Comparison of ENCODE assay signal across 1 cellular context in the genomic region with DNA sequence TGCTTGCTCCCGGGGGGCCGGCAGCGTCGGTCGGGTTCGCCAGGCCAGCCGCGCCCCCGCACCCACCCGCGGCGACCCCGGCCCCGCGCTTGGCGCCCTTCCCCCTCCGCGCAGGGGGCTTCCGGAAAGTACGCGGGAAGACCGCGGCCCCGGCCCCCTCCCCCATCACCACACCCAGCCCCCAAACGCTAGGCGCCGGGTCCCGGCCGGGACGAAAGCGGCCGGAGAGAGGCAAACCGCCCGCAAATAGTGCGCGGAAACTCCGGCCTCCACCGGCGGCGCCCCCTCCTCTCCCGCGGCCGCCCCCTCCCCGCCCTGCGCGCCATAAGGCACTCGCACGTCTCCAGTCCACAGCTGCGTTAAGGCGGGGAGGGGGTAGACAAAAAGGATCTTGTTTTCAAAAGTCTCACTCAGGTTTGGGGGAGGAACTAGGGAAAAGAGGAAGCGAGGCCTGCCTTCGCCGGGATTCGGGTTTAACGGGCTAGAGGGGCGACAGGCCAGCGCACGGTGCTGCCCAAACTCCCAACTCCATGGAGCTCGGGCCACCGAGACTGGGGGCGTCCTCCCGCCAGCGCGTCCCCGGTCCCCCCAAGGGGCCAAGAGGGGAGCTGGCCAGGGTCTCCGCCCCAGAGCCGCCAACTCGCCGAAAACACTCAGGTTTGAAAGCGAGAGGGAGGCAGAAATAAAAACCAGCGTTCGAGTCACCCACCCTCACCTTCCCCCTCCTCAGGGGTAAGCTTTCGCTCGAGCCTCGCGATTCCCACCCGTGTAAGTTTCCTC.
TF ChIP-seq lines count a peak whose summit lies in the region.

No MANE protein-coding gene starts in this region.

TF ChIP-seq in K562, 482 proteins besides CTCF, POLR2A, EP300 and RAD21 (continued from another document and continues in another):
- TF ChIP-seq HNRNPK (IDR thresholded peaks at IDR 0.05; ENCODE audit: low read depth, low read length, poor library complexity, severe bottlenecking), result peak; percentile 71
- TF ChIP-seq ETS2 (tag; IDR thresholded peaks at IDR 0.05; ENCODE audit: borderline replicate concordance, poor library complexity, severe bottlenecking), result no peak
- TF ChIP-seq NCOA4 (IDR thresholded peaks at IDR 0.05; ENCODE audit: partially characterized antibody), result no peak
- no peak for TF ChIP-seq ZNF212 (CRISPR knock-in tag; IDR thresholded peaks at IDR 0.05)
- no peak for TF ChIP-seq ZNF174 (CRISPR knock-in tag; IDR thresholded peaks at IDR 0.05)
- TF ChIP-seq ILK (tag; IDR thresholded peaks at IDR 0.05; ENCODE audit: borderline replicate concordance, low read depth), result no peak
- no peak for TF ChIP-seq C11orf30 (IDR thresholded peaks at IDR 0.05; ENCODE audit: low read depth)
- no peak for TF ChIP-seq KLF6 (CRISPR knock-in tag; IDR thresholded peaks at IDR 0.05; ENCODE audit: borderline replicate concordance)
- TF ChIP-seq ZFP30 (CRISPR knock-in tag; IDR thresholded peaks at IDR 0.05; ENCODE audit: borderline replicate concordance), result no peak
- no peak for TF ChIP-seq ZNF436 (CRISPR knock-in tag; IDR thresholded peaks at IDR 0.05)
- TF ChIP-seq ZBTB17 (CRISPR knock-in tag; IDR thresholded peaks at IDR 0.05), result no peak
- no peak for TF ChIP-seq NCOA1 (IDR thresholded peaks at IDR 0.05; ENCODE audit: low read depth)
- TF ChIP-seq YBX1 (IDR thresholded peaks at IDR 0.05), result no peak
- TF ChIP-seq GATA2 (CRISPR knock-in tag; IDR thresholded peaks at IDR 0.05), result no peak
- no peak for TF ChIP-seq NFE2L1 (tag; IDR thresholded peaks at IDR 0.05; ENCODE audit: borderline replicate concordance, low read depth)
- TF ChIP-seq PRPF4 (IDR thresholded peaks at IDR 0.05; ENCODE audit: insufficient read depth, low read depth, low read length, poor library complexity, severe bottlenecking), result no peak
- TF ChIP-seq CBFA2T2 (conservative IDR thresholded peaks at IDR 0.05), result no peak
- TF ChIP-seq, protein P1, sequence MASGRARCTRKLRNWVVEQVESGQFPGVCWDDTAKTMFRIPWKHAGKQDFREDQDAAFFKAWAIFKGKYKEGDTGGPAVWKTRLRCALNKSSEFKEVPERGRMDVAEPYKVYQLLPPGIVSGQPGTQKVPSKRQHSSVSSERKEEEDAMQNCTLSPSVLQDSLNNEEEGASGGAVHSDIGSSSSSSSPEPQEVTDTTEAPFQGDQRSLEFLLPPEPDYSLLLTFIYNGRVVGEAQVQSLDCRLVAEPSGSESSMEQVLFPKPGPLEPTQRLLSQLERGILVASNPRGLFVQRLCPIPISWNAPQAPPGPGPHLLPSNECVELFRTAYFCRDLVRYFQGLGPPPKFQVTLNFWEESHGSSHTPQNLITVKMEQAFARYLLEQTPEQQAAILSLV (tag; IDR thresholded peaks at IDR 0.05), result no peak
- TF ChIP-seq, protein P2, sequence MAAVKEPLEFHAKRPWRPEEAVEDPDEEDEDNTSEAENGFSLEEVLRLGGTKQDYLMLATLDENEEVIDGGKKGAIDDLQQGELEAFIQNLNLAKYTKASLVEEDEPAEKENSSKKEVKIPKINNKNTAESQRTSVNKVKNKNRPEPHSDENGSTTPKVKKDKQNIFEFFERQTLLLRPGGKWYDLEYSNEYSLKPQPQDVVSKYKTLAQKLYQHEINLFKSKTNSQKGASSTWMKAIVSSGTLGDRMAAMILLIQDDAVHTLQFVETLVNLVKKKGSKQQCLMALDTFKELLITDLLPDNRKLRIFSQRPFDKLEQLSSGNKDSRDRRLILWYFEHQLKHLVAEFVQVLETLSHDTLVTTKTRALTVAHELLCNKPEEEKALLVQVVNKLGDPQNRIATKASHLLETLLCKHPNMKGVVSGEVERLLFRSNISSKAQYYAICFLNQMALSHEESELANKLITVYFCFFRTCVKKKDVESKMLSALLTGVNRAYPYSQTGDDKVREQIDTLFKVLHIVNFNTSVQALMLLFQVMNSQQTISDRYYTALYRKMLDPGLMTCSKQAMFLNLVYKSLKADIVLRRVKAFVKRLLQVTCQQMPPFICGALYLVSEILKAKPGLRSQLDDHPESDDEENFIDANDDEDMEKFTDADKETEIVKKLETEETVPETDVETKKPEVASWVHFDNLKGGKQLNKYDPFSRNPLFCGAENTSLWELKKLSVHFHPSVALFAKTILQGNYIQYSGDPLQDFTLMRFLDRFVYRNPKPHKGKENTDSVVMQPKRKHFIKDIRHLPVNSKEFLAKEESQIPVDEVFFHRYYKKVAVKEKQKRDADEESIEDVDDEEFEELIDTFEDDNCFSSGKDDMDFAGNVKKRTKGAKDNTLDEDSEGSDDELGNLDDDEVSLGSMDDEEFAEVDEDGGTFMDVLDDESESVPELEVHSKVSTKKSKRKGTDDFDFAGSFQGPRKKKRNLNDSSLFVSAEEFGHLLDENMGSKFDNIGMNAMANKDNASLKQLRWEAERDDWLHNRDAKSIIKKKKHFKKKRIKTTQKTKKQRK (IDR thresholded peaks at IDR 0.05; ENCODE audit: borderline replicate concordance, low read depth, low read length), result no peak
- TF ChIP-seq CHD1 (IDR thresholded peaks at IDR 0.05; ENCODE audit: low read length), result peak; percentile 84
- no peak for TF ChIP-seq HOXB6 (CRISPR knock-in tag; IDR thresholded peaks at IDR 0.05; ENCODE audit: borderline replicate concordance)
- 0 out of 2 replicates have a peak, but pooled peaks have one; percentile 23 for TF ChIP-seq SRSF1 (IDR thresholded peaks at IDR 0.05; ENCODE audit: low read depth, low read length)
- TF ChIP-seq, protein P3, sequence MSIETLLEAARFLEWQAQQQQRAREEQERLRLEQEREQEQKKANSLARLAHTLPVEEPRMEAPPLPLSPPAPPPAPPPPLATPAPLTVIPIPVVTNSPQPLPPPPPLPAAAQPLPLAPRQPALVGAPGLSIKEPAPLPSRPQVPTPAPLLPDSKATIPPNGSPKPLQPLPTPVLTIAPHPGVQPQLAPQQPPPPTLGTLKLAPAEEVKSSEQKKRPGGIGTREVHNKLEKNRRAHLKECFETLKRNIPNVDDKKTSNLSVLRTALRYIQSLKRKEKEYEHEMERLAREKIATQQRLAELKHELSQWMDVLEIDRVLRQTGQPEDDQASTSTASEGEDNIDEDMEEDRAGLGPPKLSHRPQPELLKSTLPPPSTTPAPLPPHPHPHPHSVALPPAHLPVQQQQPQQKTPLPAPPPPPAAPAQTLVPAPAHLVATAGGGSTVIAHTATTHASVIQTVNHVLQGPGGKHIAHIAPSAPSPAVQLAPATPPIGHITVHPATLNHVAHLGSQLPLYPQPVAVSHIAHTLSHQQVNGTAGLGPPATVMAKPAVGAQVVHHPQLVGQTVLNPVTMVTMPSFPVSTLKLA (conservative IDR thresholded peaks at IDR 0.05), result no peak; a peak in 1 of 4 replicates
- no peak for TF ChIP-seq NFIC (IDR thresholded peaks at IDR 0.05)
- TF ChIP-seq FOXK1 (CRISPR knock-in tag; IDR thresholded peaks at IDR 0.05; ENCODE audit: borderline replicate concordance), result no peak
- peak; percentile 82 for TF ChIP-seq ZNF444 (CRISPR knock-in tag; IDR thresholded peaks at IDR 0.05)
- no peak for TF ChIP-seq U2AF2 (optimal IDR thresholded peaks at IDR 0.05; ENCODE audit: low read depth, low read length)
- TF ChIP-seq XRCC5 (IDR thresholded peaks at IDR 0.05; ENCODE audit: low read depth, low read length), result no peak
- TF ChIP-seq ILF3 (IDR thresholded peaks at IDR 0.05; ENCODE audit: borderline replicate concordance), result no peak
- TF ChIP-seq, protein P4, sequence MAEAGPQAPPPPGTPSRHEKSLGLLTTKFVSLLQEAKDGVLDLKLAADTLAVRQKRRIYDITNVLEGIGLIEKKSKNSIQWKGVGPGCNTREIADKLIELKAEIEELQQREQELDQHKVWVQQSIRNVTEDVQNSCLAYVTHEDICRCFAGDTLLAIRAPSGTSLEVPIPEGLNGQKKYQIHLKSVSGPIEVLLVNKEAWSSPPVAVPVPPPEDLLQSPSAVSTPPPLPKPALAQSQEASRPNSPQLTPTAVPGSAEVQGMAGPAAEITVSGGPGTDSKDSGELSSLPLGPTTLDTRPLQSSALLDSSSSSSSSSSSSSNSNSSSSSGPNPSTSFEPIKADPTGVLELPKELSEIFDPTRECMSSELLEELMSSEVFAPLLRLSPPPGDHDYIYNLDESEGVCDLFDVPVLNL (CRISPR knock-in tag; IDR thresholded peaks at IDR 0.05; ENCODE audit: low read depth), result peak; percentile 53; the same call in 1 of the 2 replicates
- no peak for TF ChIP-seq ZNF384 (IDR thresholded peaks at IDR 0.05; ENCODE audit: low read depth, low read length)
- TF ChIP-seq, protein P5, sequence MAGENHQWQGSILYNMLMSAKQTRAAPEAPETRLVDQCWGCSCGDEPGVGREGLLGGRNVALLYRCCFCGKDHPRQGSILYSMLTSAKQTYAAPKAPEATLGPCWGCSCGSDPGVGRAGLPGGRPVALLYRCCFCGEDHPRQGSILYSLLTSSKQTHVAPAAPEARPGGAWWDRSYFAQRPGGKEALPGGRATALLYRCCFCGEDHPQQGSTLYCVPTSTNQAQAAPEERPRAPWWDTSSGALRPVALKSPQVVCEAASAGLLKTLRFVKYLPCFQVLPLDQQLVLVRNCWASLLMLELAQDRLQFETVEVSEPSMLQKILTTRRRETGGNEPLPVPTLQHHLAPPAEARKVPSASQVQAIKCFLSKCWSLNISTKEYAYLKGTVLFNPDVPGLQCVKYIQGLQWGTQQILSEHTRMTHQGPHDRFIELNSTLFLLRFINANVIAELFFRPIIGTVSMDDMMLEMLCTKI (IDR thresholded peaks at IDR 0.05; ENCODE audit: partially characterized antibody), result no peak
- TF ChIP-seq, protein P6, sequence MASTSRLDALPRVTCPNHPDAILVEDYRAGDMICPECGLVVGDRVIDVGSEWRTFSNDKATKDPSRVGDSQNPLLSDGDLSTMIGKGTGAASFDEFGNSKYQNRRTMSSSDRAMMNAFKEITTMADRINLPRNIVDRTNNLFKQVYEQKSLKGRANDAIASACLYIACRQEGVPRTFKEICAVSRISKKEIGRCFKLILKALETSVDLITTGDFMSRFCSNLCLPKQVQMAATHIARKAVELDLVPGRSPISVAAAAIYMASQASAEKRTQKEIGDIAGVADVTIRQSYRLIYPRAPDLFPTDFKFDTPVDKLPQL (IDR thresholded peaks at IDR 0.05; ENCODE audit: extremely low read depth, insufficient read length), result no peak
- peak; percentile 90 for TF ChIP-seq RBFOX2 (IDR thresholded peaks at IDR 0.05; ENCODE audit: low read depth, low read length)
- TF ChIP-seq SAP30 (IDR thresholded peaks at IDR 0.05; ENCODE audit: borderline replicate concordance, insufficient read depth, low read depth, low read length, poor library complexity, severe bottlenecking), result no peak
- no peak for TF ChIP-seq ZNF830 (CRISPR knock-in tag; IDR thresholded peaks at IDR 0.05)
- no peak for TF ChIP-seq EZH2 (IDR thresholded peaks at IDR 0.05; ENCODE audit: borderline replicate concordance, low read depth, low read length)
- no peak for TF ChIP-seq ZNF197 (CRISPR knock-in tag; IDR thresholded peaks at IDR 0.05; ENCODE audit: low read depth)
- TF ChIP-seq RBM14 (IDR thresholded peaks at IDR 0.05; ENCODE audit: borderline replicate concordance, insufficient read depth, low read depth, low read length), result no peak
- TF ChIP-seq, protein P7, sequence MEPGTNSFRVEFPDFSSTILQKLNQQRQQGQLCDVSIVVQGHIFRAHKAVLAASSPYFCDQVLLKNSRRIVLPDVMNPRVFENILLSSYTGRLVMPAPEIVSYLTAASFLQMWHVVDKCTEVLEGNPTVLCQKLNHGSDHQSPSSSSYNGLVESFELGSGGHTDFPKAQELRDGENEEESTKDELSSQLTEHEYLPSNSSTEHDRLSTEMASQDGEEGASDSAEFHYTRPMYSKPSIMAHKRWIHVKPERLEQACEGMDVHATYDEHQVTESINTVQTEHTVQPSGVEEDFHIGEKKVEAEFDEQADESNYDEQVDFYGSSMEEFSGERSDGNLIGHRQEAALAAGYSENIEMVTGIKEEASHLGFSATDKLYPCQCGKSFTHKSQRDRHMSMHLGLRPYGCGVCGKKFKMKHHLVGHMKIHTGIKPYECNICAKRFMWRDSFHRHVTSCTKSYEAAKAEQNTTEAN (CRISPR knock-in tag; IDR thresholded peaks at IDR 0.05), result no peak
- no peak for TF ChIP-seq ARID2 (IDR thresholded peaks at IDR 0.05)
- TF ChIP-seq, protein P8, sequence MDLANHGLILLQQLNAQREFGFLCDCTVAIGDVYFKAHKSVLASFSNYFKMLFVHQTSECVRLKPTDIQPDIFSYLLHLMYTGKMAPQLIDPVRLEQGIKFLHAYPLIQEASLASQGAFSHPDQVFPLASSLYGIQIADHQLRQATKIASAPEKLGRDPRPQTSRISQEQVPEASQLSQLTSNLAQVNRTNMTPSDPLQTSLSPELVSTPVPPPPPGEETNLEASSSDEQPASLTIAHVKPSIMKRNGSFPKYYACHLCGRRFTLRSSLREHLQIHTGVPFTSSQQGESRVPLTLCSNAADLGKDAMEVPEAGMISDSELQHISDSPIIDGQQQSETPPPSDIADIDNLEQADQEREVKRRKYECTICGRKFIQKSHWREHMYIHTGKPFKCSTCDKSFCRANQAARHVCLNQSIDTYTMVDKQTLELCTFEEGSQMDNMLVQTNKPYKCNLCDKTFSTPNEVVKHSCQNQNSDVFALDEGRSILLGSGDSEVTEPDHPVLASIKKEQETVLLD (IDR thresholded peaks at IDR 0.05), result no peak
- TF ChIP-seq FOSL1 (tag; conservative IDR thresholded peaks at IDR 0.05), result no peak
- TF ChIP-seq GATAD2A (IDR thresholded peaks at IDR 0.05), result peak; percentile 27; the same call in 1 of the 2 replicates
- TF ChIP-seq, protein P9, sequence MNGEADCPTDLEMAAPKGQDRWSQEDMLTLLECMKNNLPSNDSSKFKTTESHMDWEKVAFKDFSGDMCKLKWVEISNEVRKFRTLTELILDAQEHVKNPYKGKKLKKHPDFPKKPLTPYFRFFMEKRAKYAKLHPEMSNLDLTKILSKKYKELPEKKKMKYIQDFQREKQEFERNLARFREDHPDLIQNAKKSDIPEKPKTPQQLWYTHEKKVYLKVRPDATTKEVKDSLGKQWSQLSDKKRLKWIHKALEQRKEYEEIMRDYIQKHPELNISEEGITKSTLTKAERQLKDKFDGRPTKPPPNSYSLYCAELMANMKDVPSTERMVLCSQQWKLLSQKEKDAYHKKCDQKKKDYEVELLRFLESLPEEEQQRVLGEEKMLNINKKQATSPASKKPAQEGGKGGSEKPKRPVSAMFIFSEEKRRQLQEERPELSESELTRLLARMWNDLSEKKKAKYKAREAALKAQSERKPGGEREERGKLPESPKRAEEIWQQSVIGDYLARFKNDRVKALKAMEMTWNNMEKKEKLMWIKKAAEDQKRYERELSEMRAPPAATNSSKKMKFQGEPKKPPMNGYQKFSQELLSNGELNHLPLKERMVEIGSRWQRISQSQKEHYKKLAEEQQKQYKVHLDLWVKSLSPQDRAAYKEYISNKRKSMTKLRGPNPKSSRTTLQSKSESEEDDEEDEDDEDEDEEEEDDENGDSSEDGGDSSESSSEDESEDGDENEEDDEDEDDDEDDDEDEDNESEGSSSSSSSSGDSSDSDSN (IDR thresholded peaks at IDR 0.05; ENCODE audit: borderline replicate concordance in 1 of 2, low read depth in 2 of 2, low read length in 2 of 2), result peak; percentile 54 to 69; a peak in 2 of 4 replicates
- TF ChIP-seq PCBP1 (IDR thresholded peaks at IDR 0.05; ENCODE audit: low read depth, low read length, poor library complexity, severe bottlenecking), result no peak
- TF ChIP-seq ELF2 (CRISPR knock-in tag; IDR thresholded peaks at IDR 0.05), result no peak
- TF ChIP-seq HMG20B (CRISPR knock-in tag; IDR thresholded peaks at IDR 0.05), result no peak; the same call in 1 of the 2 replicates
- no peak for TF ChIP-seq TSC22D4 (tag; IDR thresholded peaks at IDR 0.05)
- no peak for TF ChIP-seq JUNB (CRISPR knock-in tag; conservative IDR thresholded peaks at IDR 0.05)
- TF ChIP-seq ZNF764 (CRISPR knock-in tag; IDR thresholded peaks at IDR 0.05; ENCODE audit: low read depth), result no peak
- TF ChIP-seq MCM3 (IDR thresholded peaks at IDR 0.05), result no peak
- no peak for TF ChIP-seq MED1 (CRISPR knock-in tag; IDR thresholded peaks at IDR 0.05; ENCODE audit: borderline replicate concordance)
- TF ChIP-seq KLF13 (tag; IDR thresholded peaks at IDR 0.05; ENCODE audit: borderline replicate concordance, low read depth), result no peak
- no peak for TF ChIP-seq SIRT6 (IDR thresholded peaks at IDR 0.05; ENCODE audit: low read depth, low read length)
